Comparison of ENCODE assay signal across 8 cellular contexts in genomic region chr17:81393684-81394376, GRCh38. TPM values are rescaled to one million over a fixed set of nuclear protein-coding genes. Genes with fewer than 3 reads are reported as not detected.
DNase-seq lines count a peak whose midpoint lies in the region; ATAC-seq and TF ChIP-seq lines count a peak whose summit lies in the region.

No MANE protein-coding gene starts in this region.

- CTCF ChIA-PET in HEK293 (lab: Yijun Ruan, JAX) = interaction anchor here (0.5 to 1.7 kb wide), 4 partner anchors 34 to 101 kb away, joined by 3 to 14 read pairs (median 6); no protein-coding TSS in a partner anchor

- TF ChIP-seq CTCF in C4-2B (conservative IDR thresholded peaks at IDR 0.05) (no peak), HEK293 (tag by site-specific recombination; IDR thresholded peaks at IDR 0.05) (peak; percentile 72; the same call in 1 of the 2 replicates), esophagus squamous epithelium (IDR thresholded peaks at IDR 0.05) (peak in 2 of 6 experiments; percentile 0 to 17), mucosa of descending colon (IDR thresholded peaks at IDR 0.05) (no peak)

- 0 to 3% methylated on average over 4 to 13 of the region's 63 CpGs for WGBS in esophagus squamous epithelium, 2 donors

- peaks cover 0 to 27% (median 0%) of the 10 kb centered on the region in 4 donors for H3K27me3 ChIP-seq in esophagus squamous epithelium

- H3K9me3 ChIP-seq in HEK293 (ENCODE audit: control insufficient read depth, insufficient read depth, low read depth, low read length) (no peaks in the 10 kb centered on the region), esophagus squamous epithelium (no peaks in the 10 kb centered on the region), mucosa of descending colon (no peaks in the 10 kb centered on the region)

- H3K4me3 ChIP-seq in HEK293 (ENCODE audit: low read depth, low read length) = peak overlapping the region; percentile 79
- H3K4me3 ChIP-seq in esophagus squamous epithelium = peak overlapping the region; percentile 62 to 94 (median 90)
- H3K4me3 ChIP-seq in mucosa of descending colon = peak overlapping the region; percentile 80

- POLR2A ChIA-PET in HEK293 (lab: Yijun Ruan, JAX) = interaction anchor here (0.6 to 6.5 kb wide), 9 partner anchors 11 to 173 kb away, joined by 3 to 85 read pairs (median 4); partner anchors contain the start of genes ACTG1 and SLC38A10

- ATAC-seq in mucosa of descending colon (peak; percentile 69), GM19035 (IDR thresholded peaks at IDR 0.05; ENCODE audit: unreplicated experiment) (no peak)

- intact Hi-C loops in esophagus squamous epithelium (cut with DNase I) = no loop called here
- intact Hi-C loops in mucosa of descending colon (cut with DNase I, micrococcal nuclease) = loop anchor here in 1 of 2 donors (10.0 kb wide), 1 partner anchor 121 kb away; the partner anchor contains the start of gene ACTG1

- peaks cover 26% of the 10 kb centered on the region for H3K4me1 ChIP-seq in HEK293 (ENCODE audit: control insufficient read depth, insufficient read depth, low read length)
- peaks cover 35 to 89% (median 36%) of the 10 kb centered on the region in 3 donors for H3K4me1 ChIP-seq in esophagus squamous epithelium
- H3K4me1 ChIP-seq in mucosa of descending colon (ENCODE audit: low read depth) = peaks cover 39% of the 10 kb centered on the region

- peak; percentile 99 for DNase-seq in NCI-H510A (lab: John Stamatoyannopoulos, UW)
- DNase-seq in activated CD8-positive, alpha-beta memory T cell treated with anti-CD3 and anti-CD28 coated beads for 24 hours = peak; percentile 80
- peak; percentile 88 for DNase-seq in esophagus squamous epithelium (lab: John Stamatoyannopoulos, UW)
- peak; percentile 99 to 100 (median 100) for DNase-seq in mucosa of descending colon
- DNase-seq in stimulated activated CD8-positive, alpha-beta memory T cell treated with anti-CD3 and anti-CD28 coated beads, Interleukin-7, amount 100 ng/mL, for 4 hours (ENCODE audit: low read depth in 2 of 2) = peak; percentile 32 to 53

- H3K36me3 ChIP-seq in HEK293 (ENCODE audit: control insufficient read depth in 2 of 2, insufficient read depth in 1 of 2, low read length in 2 of 2) (peaks cover 0 to 8% of the 10 kb centered on the region in 2 experiments; a peak in 1 of 3 replicates), esophagus squamous epithelium (no peaks in the 10 kb centered on the region), mucosa of descending colon (ENCODE audit: low read depth) (no peaks in the 10 kb centered on the region)

- peak overlapping the region; percentile 96 for H3K27ac ChIP-seq in C4-2B
- H3K27ac ChIP-seq in HEK293 (ENCODE audit: extremely low read depth, low read depth, low read length) = peak overlapping the region; percentile 99
- H3K27ac ChIP-seq in esophagus squamous epithelium = peak overlapping the region; percentile 94 to 99 (median 97)

- TF ChIP-seq POLR2A in esophagus squamous epithelium (IDR thresholded peaks at IDR 0.05) = peak in 3 of 4 donors; percentile 68 to 86 (median 70)

TF ChIP-seq in HEK293, 187 proteins besides CTCF, POLR2A, EP300 and RAD21 (continues in another document):
- no peak for TF ChIP-seq ZNF473 (tag by site-specific recombination; IDR thresholded peaks at IDR 0.05)
- TF ChIP-seq ZNF518A (tag by site-specific recombination; conservative IDR thresholded peaks at IDR 0.05; ENCODE audit: low read depth) = peak; percentile 54
- TF ChIP-seq BCL6B (tag by site-specific recombination; IDR thresholded peaks at IDR 0.05) = no peak
- peak; percentile 96 for TF ChIP-seq ZNF391 (tag by site-specific recombination; IDR thresholded peaks at IDR 0.05; ENCODE audit: borderline replicate concordance, low read depth)
- 0 out of 2 replicates have a peak, but pooled peaks have one; percentile 47 for TF ChIP-seq ZNF146 (tag by site-specific recombination; IDR thresholded peaks at IDR 0.05)
- peak; percentile 97 for TF ChIP-seq ZNF639 (tag by site-specific recombination; IDR thresholded peaks at IDR 0.05)
- no peak for TF ChIP-seq ZNF701 (tag by site-specific recombination; IDR thresholded peaks at IDR 0.05)
- TF ChIP-seq ZBTB48 (tag by site-specific recombination; IDR thresholded peaks at IDR 0.05) = no peak
- peak; percentile 100 for TF ChIP-seq TSHZ1 (tag by site-specific recombination; IDR thresholded peaks at IDR 0.05; ENCODE audit: borderline replicate concordance)

RNA-seq across cellular contexts. Expression of gene BAHCC1, which starts 1.4 kb away (rescaled TPM):
- total RNA-seq in esophagus squamous epithelium (10 to 100 TPM in 1 of 4 donors, 1 to 10 TPM in 3; 3.8 to 10.6 (median 5.4) TPM), mucosa of descending colon (10 to 100 TPM; 14.0 to 27.4 (median 16.5) TPM)

Comparison
In these comparisons a context has a peak if more than half of its experiments do, and no peak if none do; other contexts are left out.
1. DNase-seq: peak in every context shown above with its lines; median percentile 100 in mucosa of descending colon; 99 in NCI-H510A; 88 in esophagus squamous epithelium; 80 in activated CD8-positive, alpha-beta memory T cell treated with anti-CD3 and anti-CD28 coated beads for 24 hours; 42 in stimulated activated CD8-positive, alpha-beta memory T cell treated with anti-CD3 and anti-CD28 coated beads, Interleukin-7, amount 100 ng/mL, for 4 hours.